Comparison of ENCODE assay signal across 19 cellular contexts in the genomic region with DNA sequence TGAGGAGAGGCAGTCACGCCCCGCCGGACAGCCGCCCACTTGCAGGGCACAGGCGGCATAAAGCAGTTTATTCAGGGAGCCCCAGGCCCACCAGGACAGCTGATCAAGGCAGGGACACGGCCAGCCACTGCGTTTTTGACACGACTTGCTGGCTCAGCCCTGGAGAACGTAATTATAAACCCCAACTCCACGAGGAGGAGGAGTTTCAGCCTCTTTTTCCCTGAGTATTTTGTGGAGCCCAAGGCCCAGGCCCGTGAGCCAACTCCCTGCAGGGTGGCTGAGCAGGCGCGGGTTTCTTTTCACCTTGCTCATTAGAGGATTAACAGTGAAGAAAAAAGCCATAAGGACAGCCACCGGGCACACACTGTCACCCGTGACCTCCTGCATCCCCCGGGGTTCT.
"Had no signal": no experiment of that assay in that cellular context is flagged by ENCODE, and none has a peak within 500 bp of the region (broad histone marks: within the 10 kb centered on the region; RNA-seq: fewer than 3 reads in every experiment).

No MANE protein-coding gene starts in this region.

- H3K27me3 ChIP-seq: right lobe of liver, testis, vagina had no signal

- H3K4me3 ChIP-seq: right lobe of liver, skin epidermis, testis, vagina had no signal

- H2AFZ ChIP-seq: parathyroid adenoma had no signal

- H3K27ac Mint-ChIP-seq: activated CD8-positive, alpha-beta T cell treated with anti-CD3 and anti-CD28 coated beads, Interleukin-2, amount 10 ng/mL, durations not matched to agents 7 days and 5 days; activated naive CD4-positive, alpha-beta T cell treated with anti-CD3 and anti-CD28 coated beads, Interleukin-2, amount 50 U/mL, for 72 hours; dendritic cell treated with granulocyte-macrophage colony-stimulating factor and Interleukin-4, amounts not matched to agents 40 ng/mL and 50 ng/mL, for 4 days; memory B cell; nephron; stimulated activated effector memory CD8-positive, alpha-beta T cell treated with anti-CD3 and anti-CD28 coated beads, Interleukin-12 subunit alpha, Interleukin-12 subunit beta, amount 100 ng/mL, for 72 hours had no signal

- H3K79me2 ChIP-seq: parathyroid adenoma had no signal

- H3K36me3 ChIP-seq: right lobe of liver, vagina had no signal

- H3K9ac ChIP-seq: parathyroid adenoma had no signal

- H3K27ac ChIP-seq: parathyroid adenoma, right lobe of liver, testis, vagina had no signal

- H3K4me3 Mint-ChIP-seq: activated CD8-positive, alpha-beta T cell treated with anti-CD3 and anti-CD28 coated beads, Interleukin-2, amount 10 ng/mL, durations not matched to agents 7 days and 5 days; dendritic cell treated with granulocyte-macrophage colony-stimulating factor and Interleukin-4, amounts not matched to agents 40 ng/mL and 50 ng/mL, for 4 days; memory B cell; nephron; stimulated activated effector memory CD8-positive, alpha-beta T cell treated with anti-CD3 and anti-CD28 coated beads, Interleukin-12 subunit alpha, Interleukin-12 subunit beta, amount 100 ng/mL, for 72 hours had no signal

- H3K9me3 ChIP-seq: right lobe of liver, testis, vagina had no signal

- DNase-seq: activated CD4-positive, alpha-beta T cell treated with anti-CD3 and anti-CD28 coated beads for 1 hour; activated CD4-positive, alpha-beta T cell treated with anti-CD3 and anti-CD28 coated beads, Interleukin-2, amount 50 U/mL, for 1 hour; activated CD8-positive, alpha-beta T cell treated with anti-CD3 and anti-CD28 coated beads, Interleukin-2, amount 10 ng/mL, durations not matched to agents 7 days and 5 days; effector CD4-positive, alpha-beta T cell; erythroblast; foreskin melanocyte; right lobe of liver; stimulated activated CD4-positive, alpha-beta T cell treated with anti-CD3 and anti-CD28 coated beads, Interleukin-1b, Interleukin-23, amount 100 ng/mL, for 48 hours; T-helper 1 cell; testis; trophoblast cell had no signal

- H3K4me1 Mint-ChIP-seq: memory B cell; stimulated activated effector memory CD8-positive, alpha-beta T cell treated with anti-CD3 and anti-CD28 coated beads, Interleukin-12 subunit alpha, Interleukin-12 subunit beta, amount 100 ng/mL, for 72 hours had no signal

- H3K9me3 Mint-ChIP-seq: activated naive CD4-positive, alpha-beta T cell treated with anti-CD3 and anti-CD28 coated beads, Interleukin-2, amount 50 U/mL, for 72 hours; dendritic cell treated with granulocyte-macrophage colony-stimulating factor and Interleukin-4, amounts not matched to agents 40 ng/mL and 50 ng/mL, for 4 days; memory B cell; stimulated activated effector memory CD8-positive, alpha-beta T cell treated with anti-CD3 and anti-CD28 coated beads, Interleukin-12 subunit alpha, Interleukin-12 subunit beta, amount 100 ng/mL, for 72 hours had no signal

- H3K36me3 Mint-ChIP-seq: activated naive CD4-positive, alpha-beta T cell treated with anti-CD3 and anti-CD28 coated beads, Interleukin-2, amount 50 U/mL, for 72 hours; memory B cell; stimulated activated effector memory CD8-positive, alpha-beta T cell treated with anti-CD3 and anti-CD28 coated beads, Interleukin-12 subunit alpha, Interleukin-12 subunit beta, amount 100 ng/mL, for 72 hours had no signal

- H3K4me1 ChIP-seq: parathyroid adenoma, right lobe of liver, testis had no signal

- ATAC-seq: activated CD8-positive, alpha-beta T cell treated with anti-CD3 and anti-CD28 coated beads, Interleukin-2, amount 10 ng/mL, durations not matched to agents 7 days and 5 days; activated naive CD4-positive, alpha-beta T cell treated with anti-CD3 and anti-CD28 coated beads, Interleukin-2, amount 50 U/mL, for 72 hours; right lobe of liver; stimulated activated effector memory CD8-positive, alpha-beta T cell treated with anti-CD3 and anti-CD28 coated beads, Interleukin-12 subunit alpha, Interleukin-12 subunit beta, amount 100 ng/mL, for 72 hours had no signal
